7 cellular contexts compared by ENCODE assay signal in the genomic region with DNA sequence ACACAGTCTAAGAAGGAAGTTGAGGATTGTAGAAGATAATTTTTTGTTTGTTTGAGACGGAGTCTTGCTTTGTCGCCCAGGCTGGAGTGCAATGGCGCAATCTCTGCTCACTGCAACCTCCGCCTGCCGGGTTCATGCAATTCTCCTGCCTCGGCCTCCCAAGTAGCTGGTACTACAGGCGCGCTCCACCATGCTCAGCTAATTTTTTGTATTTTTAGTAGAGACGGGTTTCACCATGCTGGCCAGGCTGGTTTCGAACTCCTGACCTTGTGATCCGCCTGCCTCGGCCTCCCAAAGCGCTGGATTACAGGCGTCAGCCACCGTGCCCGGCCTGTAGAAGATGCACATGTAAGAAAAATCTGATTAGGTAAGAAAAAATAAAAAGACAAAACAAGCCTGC. TPM values are rescaled to one million over a fixed set of nuclear protein-coding genes. Genes with fewer than 3 reads are reported as not detected.
DNase-seq lines count a peak whose midpoint lies in the region; ATAC-seq, FAIRE-seq and TF ChIP-seq lines count a peak whose summit lies in the region.
"Not testable (repeated sequence)": the region's sequence is repeated elsewhere in the genome, so short reads cannot be mapped to it uniquely, and the experiment has no call there.

No MANE protein-coding gene starts in this region.

- not testable (repeated sequence) for BruUV-seq in K562 (replicated peaks; lab: Mats Ljungman, UMichigan)

- not testable (repeated sequence) for H2BK120ac ChIP-seq in mesenchymal stem cell (ENCODE audit: low read depth, low read length)

- not testable (repeated sequence) for H4K8ac ChIP-seq in mesenchymal stem cell (ENCODE audit: low read length)

- peak overlapping the region; percentile 94 for H3K4me3 ChIP-seq in DOHH2 (ENCODE audit: low read length)
- H3K4me3 ChIP-seq in NB4 (ENCODE audit: low read depth, low read length), result peak overlapping the region; percentile 95
- H3K4me3 ChIP-seq in K562, result peak overlapping the region; percentile 76; the same call in 1 of the 2 replicates
- H3K4me3 ChIP-seq in fibroblast of lung (replicated peaks in 1 of 4; ENCODE audit: control extremely low read depth in 1 of 4, insufficient read depth in 1 of 4, low read depth in 3 of 4, low read length in 4 of 4), result peak overlapping the region; percentile 90 to 99 (median 94)
- peak overlapping the region in 1 of 2 experiments; percentile 92 for H3K4me3 ChIP-seq in mesenchymal stem cell (ENCODE audit: insufficient read depth in 1 of 2, low read depth in 1 of 2, low read length in 2 of 2)
- H3K4me3 ChIP-seq in retinal pigment epithelial cell (ENCODE audit: low read length), result peak overlapping the region; percentile 76

- not testable (repeated sequence) for TF ChIP-seq POLR2A in NB4 (IDR thresholded peaks at IDR 0.05; ENCODE audit: extremely low read depth, insufficient read length); K562 (conservative IDR thresholded peaks at IDR 0.05)

- H3K9ac ChIP-seq in K562 (ENCODE audit: insufficient read depth in 1 of 2, low read depth in 2 of 2, low read length in 2 of 2); fibroblast of lung (ENCODE audit: insufficient read depth, low read length): not testable (repeated sequence)
- peak overlapping the region; percentile 100 for H3K9ac ChIP-seq in mesenchymal stem cell (ENCODE audit: low read length)

- not testable (repeated sequence) for H3K27me3 ChIP-seq in DOHH2 (ENCODE audit: control insufficient read depth, low read length); K562 (ENCODE audit: control insufficient read depth in 2 of 2, insufficient read depth in 2 of 2, low read length in 2 of 2); fibroblast of lung (ENCODE audit: control insufficient read depth, insufficient read depth, low read length); mesenchymal stem cell (ENCODE audit: control insufficient read depth in 1 of 2, insufficient read depth in 1 of 2, low read length in 2 of 2)

- not testable (repeated sequence) for H3K18ac ChIP-seq in mesenchymal stem cell (ENCODE audit: low read depth in 1 of 2, low read length in 2 of 2)

- not testable (repeated sequence) for H2BK5ac ChIP-seq in mesenchymal stem cell (ENCODE audit: low read depth, low read length, poor library complexity, severe bottlenecking)

- peak overlapping the region; percentile 91 for H3K4me3 Mint-ChIP-seq in activated CD4-positive, alpha-beta T cell treated with anti-CD3 and anti-CD28 coated beads, Interleukin-2, amount 10 ng/mL, durations not matched to agents 24 days and 14 days

- not testable (repeated sequence) for H3K4ac ChIP-seq in mesenchymal stem cell (ENCODE audit: low read depth in 1 of 2, low read length in 2 of 2)

- H3K9me1 ChIP-seq in K562 (ENCODE audit: control insufficient read depth, insufficient read depth, low read length), result not testable (repeated sequence)

- H4K91ac ChIP-seq in mesenchymal stem cell (ENCODE audit: low read length), result not testable (repeated sequence)

- H3K36me3 Mint-ChIP-seq in activated CD4-positive, alpha-beta T cell treated with anti-CD3 and anti-CD28 coated beads, Interleukin-2, amount 10 ng/mL, durations not matched to agents 24 days and 14 days (ENCODE audit: low read depth), result peaks cover 41% of the 10 kb centered on the region

- not testable (repeated sequence) for H3K23ac ChIP-seq in mesenchymal stem cell (ENCODE audit: low read length in 2 of 2)

- not testable (repeated sequence) for H3K9me3 Mint-ChIP-seq in activated CD4-positive, alpha-beta T cell treated with anti-CD3 and anti-CD28 coated beads, Interleukin-2, amount 10 ng/mL, durations not matched to agents 24 days and 14 days

- peaks cover 18% of the 10 kb centered on the region; the same call in 1 of the 2 replicates for H4K20me1 ChIP-seq in DOHH2 (ENCODE audit: control insufficient read depth, insufficient read depth, low read depth, low read length)
- H4K20me1 ChIP-seq in K562 (replicated peaks; ENCODE audit: control insufficient read depth, insufficient read depth, low read length), result peaks cover 12% of the 10 kb centered on the region
- H4K20me1 ChIP-seq in fibroblast of lung (ENCODE audit: control insufficient read depth, extremely low read depth, insufficient read depth, low read length), result not testable (repeated sequence)

- not testable (repeated sequence) for H3K9me2 ChIP-seq in DOHH2 (replicated peaks; ENCODE audit: control insufficient read depth, low read length)

- H2AFZ ChIP-seq in K562 (ENCODE audit: low read depth, low read length); fibroblast of lung (ENCODE audit: low read length); mesenchymal stem cell (ENCODE audit: low read depth, low read length): not testable (repeated sequence)

- peak overlapping the region; percentile 66 for H3K4me2 ChIP-seq in DOHH2 (ENCODE audit: low read length)
- H3K4me2 ChIP-seq in K562 (ENCODE audit: insufficient read depth, low read length), result peak overlapping the region; percentile 93
- peak overlapping the region; percentile 88 for H3K4me2 ChIP-seq in fibroblast of lung (ENCODE audit: extremely low read depth, insufficient read depth, low read length)
- peak overlapping the region; percentile 52 for H3K4me2 ChIP-seq in mesenchymal stem cell (ENCODE audit: low read length, poor library complexity, severe bottlenecking)

- H3K4me1 Mint-ChIP-seq in activated CD4-positive, alpha-beta T cell treated with anti-CD3 and anti-CD28 coated beads, Interleukin-2, amount 10 ng/mL, durations not matched to agents 24 days and 14 days, result peaks cover 38% of the 10 kb centered on the region

- 70% methylated on average over 12 of the region's 16 CpGs for WGBS in K562 (ENCODE audit: insufficient coverage, low coverage, missing lambda C conversion rate)
- 94% methylated on average over 16 of the region's 16 CpGs for WGBS in mesenchymal stem cell

- not testable (repeated sequence) for TF ChIP-seq CTCF in DOHH2 (IDR thresholded peaks at IDR 0.05; ENCODE audit: low read depth, low read length, poor library complexity, severe bottlenecking); NB4 (IDR thresholded peaks at IDR 0.05; ENCODE audit: low read depth, low read length); K562 (IDR thresholded peaks at IDR 0.05 in 2 of 3, conservative IDR thresholded peaks at IDR 0.05 in 1 of 3; ENCODE audit: insufficient read depth in 2 of 3, low read depth in 1 of 3, low read length in 3 of 3); fibroblast of lung (conservative IDR thresholded peaks at IDR 0.05 in 1 of 2, IDR thresholded peaks at IDR 0.05 in 1 of 2; ENCODE audit: low read depth in 1 of 2, low read length in 2 of 2); retinal pigment epithelial cell (conservative IDR thresholded peaks at IDR 0.05; ENCODE audit: low read depth, low read length)

- not testable (repeated sequence) for H3K9me3 ChIP-seq in DOHH2 (ENCODE audit: control insufficient read depth, insufficient read depth, low read length); K562 (replicated peaks; ENCODE audit: control insufficient read depth, insufficient read depth, low read depth, low read length); fibroblast of lung (ENCODE audit: control insufficient read depth, insufficient read depth, low read depth, low read length); mesenchymal stem cell (ENCODE audit: control insufficient read depth, low read length)

- not testable (repeated sequence) for H3K27me3 Mint-ChIP-seq in activated CD4-positive, alpha-beta T cell treated with anti-CD3 and anti-CD28 coated beads, Interleukin-2, amount 10 ng/mL, durations not matched to agents 24 days and 14 days

- H3K79me1 ChIP-seq in mesenchymal stem cell (replicated peaks; ENCODE audit: low read length, poor library complexity, severe bottlenecking), result not testable (repeated sequence)

- DNase-seq in NB4 (ENCODE audit: low read depth); activated CD4-positive, alpha-beta T cell treated with anti-CD3 and anti-CD28 coated beads, Interleukin-2, amount 10 ng/mL, durations not matched to agents 24 days and 14 days; K562 (ENCODE audit: extremely low read depth in 1 of 4, low spot score in 3 of 4); fibroblast of lung (ENCODE audit: low read depth in 2 of 2); mesenchymal stem cell; retinal pigment epithelial cell (ENCODE audit: low read depth): not testable (repeated sequence)

- TF ChIP-seq EP300 in K562 (IDR thresholded peaks at IDR 0.05; ENCODE audit: low read length), result not testable (repeated sequence)

- not testable (repeated sequence) for H3K14ac ChIP-seq in mesenchymal stem cell (ENCODE audit: low read length in 2 of 2)

- H3K27ac ChIP-seq in DOHH2 (ENCODE audit: low read depth, low read length); K562 (ENCODE audit: extremely low read depth, low read depth, low read length); fibroblast of lung (ENCODE audit: insufficient read depth, low read length); mesenchymal stem cell (ENCODE audit: low read length, poor library complexity, severe bottlenecking): not testable (repeated sequence)

- peaks cover 87% of the 10 kb centered on the region for H3K79me2 ChIP-seq in DOHH2 (ENCODE audit: control insufficient read depth, low read length)
- H3K79me2 ChIP-seq in K562 (ENCODE audit: control insufficient read depth, insufficient read depth, low read length), result peaks cover 71% of the 10 kb centered on the region
- peaks cover 69% of the 10 kb centered on the region for H3K79me2 ChIP-seq in fibroblast of lung (ENCODE audit: control insufficient read depth, insufficient read depth, low read length)

- H3K4me1 ChIP-seq in DOHH2 (ENCODE audit: control insufficient read depth, low read length), result peaks cover 23% of the 10 kb centered on the region
- H3K4me1 ChIP-seq in K562 (replicated peaks in 1 of 2; ENCODE audit: control insufficient read depth in 2 of 2, insufficient read depth in 2 of 2, low read length in 2 of 2), result peaks cover 7 to 15% of the 10 kb centered on the region in 2 experiments; a peak in 4 of 5 replicates
- H3K4me1 ChIP-seq in fibroblast of lung (ENCODE audit: control insufficient read depth, extremely low read depth, insufficient read depth, low read length); mesenchymal stem cell (ENCODE audit: control insufficient read depth, insufficient read depth, low read depth, low read length): not testable (repeated sequence)

- not testable (repeated sequence) for ATAC-seq in K562

- FAIRE-seq in K562 (lab: Jason Lieb, UNC), result not testable (repeated sequence)

- TF ChIP-seq RAD21 in K562 (CRISPR knock-in tag; conservative IDR thresholded peaks at IDR 0.05 in 1 of 2, IDR thresholded peaks at IDR 0.05 in 1 of 2), result not testable (repeated sequence)

- in situ Hi-C loops in K562 (cut with MboI), result not testable (repeated sequence)

- H3K27ac Mint-ChIP-seq in activated CD4-positive, alpha-beta T cell treated with anti-CD3 and anti-CD28 coated beads, Interleukin-2, amount 10 ng/mL, durations not matched to agents 24 days and 14 days, result peak overlapping the region; percentile 38

- H2AK5ac ChIP-seq in mesenchymal stem cell (ENCODE audit: low read length, severe bottlenecking), result not testable (repeated sequence)

- not testable (repeated sequence) for H2BK12ac ChIP-seq in mesenchymal stem cell (ENCODE audit: low read length in 2 of 2)

- intact Hi-C loops in activated CD4-positive, alpha-beta T cell treated with anti-CD3 and anti-CD28 coated beads, Interleukin-2, amount 10 ng/mL, durations not matched to agents 24 days and 14 days (cut with micrococcal nuclease), result loop anchor here (10.0 kb wide), 1 partner anchor 362 kb away; the partner anchor contains the start of genes MYO9A and SENP8
- intact Hi-C loops in K562 (cut with micrococcal nuclease), result loop anchor here (10.0 kb wide), 2 partner anchors 118 to 242 kb away; partner anchors contain the start of gene PKM

- CTCF ChIA-PET in K562 (lab: Yijun Ruan, JAX; ENCODE audit: low intra/inter-chr PET ratio), result not testable (repeated sequence)

- H2BK15ac ChIP-seq in mesenchymal stem cell (ENCODE audit: low read depth, poor library complexity, severe bottlenecking), result not testable (repeated sequence)

- H3K36me3 ChIP-seq in DOHH2 (ENCODE audit: control insufficient read depth, low read length), result peaks cover 57% of the 10 kb centered on the region
- H3K36me3 ChIP-seq in K562 (ENCODE audit: control insufficient read depth, insufficient read depth, low read length), result peaks cover 36% of the 10 kb centered on the region; the same call in 2 of the 3 replicates
- H3K36me3 ChIP-seq in fibroblast of lung (ENCODE audit: control insufficient read depth, insufficient read depth, low read length), result not testable (repeated sequence)
- peaks cover 13 to 36% of the 10 kb centered on the region in 2 experiments for H3K36me3 ChIP-seq in mesenchymal stem cell (ENCODE audit: control insufficient read depth in 1 of 2, insufficient read depth in 2 of 2, low read depth in 1 of 2, low read length in 2 of 2)

- not testable (repeated sequence) for H3F3A ChIP-seq in DOHH2 (ENCODE audit: control insufficient read depth, insufficient read depth)

- POLR2A ChIA-PET in K562 (lab: Yijun Ruan, JAX), result interaction anchor here (1.2 kb wide), 1 partner anchor 16 kb away, joined by 5 read pairs; no protein-coding TSS in a partner anchor

RNA-seq across cellular contexts. Expression of gene ARIH1, which starts 2.2 kb away (rescaled TPM):
- 140 and 141 TPM in 2 replicates for total RNA-seq in activated CD4-positive, alpha-beta T cell treated with anti-CD3 and anti-CD28 coated beads, Interleukin-2, amount 10 ng/mL, durations not matched to agents 24 days and 14 days
- 51.5 and 91.3 TPM in 2 replicates for total RNA-seq in K562 (2011; cell fraction: chromatin; rRNA removed; ENCODE audit: low replicate concordance)
- 18.7 and 28.0 TPM in 2 replicates for total RNA-seq in K562 (2011; cell fraction: nucleolus; rRNA removed)
- 45.0 and 57.7 TPM in 2 replicates for total RNA-seq in K562 (2011; cell fraction: nucleoplasm; rRNA removed)
- total RNA-seq in K562 (2014; rRNA removed), result 38.4 and 42.3 TPM in 2 replicates
- 31.4 and 43.9 TPM in 2 replicates for total RNA-seq in K562 (2014; rRNA removed; fragmentation: Illumina TruSeq; extraction: Trizol)
- total RNA-seq in K562 (2015; rRNA removed; fragmentation: Illumina TruSeq; extraction: Trizol), result 24.0 and 28.3 TPM in 2 replicates
- 122 and 125 TPM in 2 replicates for total RNA-seq in K562 (2021)
- 64.8 and 82.6 TPM in 2 replicates for polyA plus RNA-seq in K562 (2011; rRNA removed)
- polyA plus RNA-seq in K562 (2011; cell fraction: cytosol; rRNA removed), result 12.2 and 27.9 TPM in 2 replicates
- polyA plus RNA-seq in K562 (2011; cell fraction: nucleus; rRNA removed), result 65.5 and 70.4 TPM in 2 replicates
- 36.4 and 57.5 TPM in 2 replicates for polyA plus RNA-seq in K562 (2012)
- polyA plus RNA-seq in K562 (2014; fragmentation: Illumina TruSeq; extraction: Trizol), result 37.6 and 39.5 TPM in 2 replicates
- polyA plus RNA-seq in K562 (2014; fragmentation: Nextera tagmentation; extraction: Ambion mirVana), result 10 to 100 TPM; 17.7 to 18.0 TPM
- polyA plus RNA-seq in K562 (2014; rRNA removed), result 28.9 and 29.9 TPM in 2 replicates
- polyA minus RNA-seq in K562 (2011; rRNA and poly(A)+ RNA removed), result 154 and 190 TPM in 2 replicates
- polyA minus RNA-seq in K562 (2011; cell fraction: cytosol; rRNA and poly(A)+ RNA removed), result 73.1 and 92.7 TPM in 2 replicates
- 24.0 and 47.7 TPM in 2 replicates for polyA minus RNA-seq in K562 (2011; cell fraction: nucleus; rRNA and poly(A)+ RNA removed)
- 15.7 and 27.9 TPM in 2 replicates for total RNA-seq in fibroblast of lung
- polyA plus RNA-seq in fibroblast of lung, result 52.4 and 62.3 TPM in 2 replicates
- 54.7 and 56.4 TPM in 2 replicates for polyA plus RNA-seq in fibroblast of lung (2012)
- polyA minus RNA-seq in fibroblast of lung (ENCODE audit: low replicate concordance), result 19.0 and 31.7 TPM in 2 replicates
- polyA plus RNA-seq in mesenchymal stem cell (2013, experiment 1 of 2), result 60.4 TPM
- 62.6 TPM for polyA plus RNA-seq in mesenchymal stem cell (2013, experiment 2 of 2)
